14 cellular contexts compared by ENCODE assay signal in the genomic region with DNA sequence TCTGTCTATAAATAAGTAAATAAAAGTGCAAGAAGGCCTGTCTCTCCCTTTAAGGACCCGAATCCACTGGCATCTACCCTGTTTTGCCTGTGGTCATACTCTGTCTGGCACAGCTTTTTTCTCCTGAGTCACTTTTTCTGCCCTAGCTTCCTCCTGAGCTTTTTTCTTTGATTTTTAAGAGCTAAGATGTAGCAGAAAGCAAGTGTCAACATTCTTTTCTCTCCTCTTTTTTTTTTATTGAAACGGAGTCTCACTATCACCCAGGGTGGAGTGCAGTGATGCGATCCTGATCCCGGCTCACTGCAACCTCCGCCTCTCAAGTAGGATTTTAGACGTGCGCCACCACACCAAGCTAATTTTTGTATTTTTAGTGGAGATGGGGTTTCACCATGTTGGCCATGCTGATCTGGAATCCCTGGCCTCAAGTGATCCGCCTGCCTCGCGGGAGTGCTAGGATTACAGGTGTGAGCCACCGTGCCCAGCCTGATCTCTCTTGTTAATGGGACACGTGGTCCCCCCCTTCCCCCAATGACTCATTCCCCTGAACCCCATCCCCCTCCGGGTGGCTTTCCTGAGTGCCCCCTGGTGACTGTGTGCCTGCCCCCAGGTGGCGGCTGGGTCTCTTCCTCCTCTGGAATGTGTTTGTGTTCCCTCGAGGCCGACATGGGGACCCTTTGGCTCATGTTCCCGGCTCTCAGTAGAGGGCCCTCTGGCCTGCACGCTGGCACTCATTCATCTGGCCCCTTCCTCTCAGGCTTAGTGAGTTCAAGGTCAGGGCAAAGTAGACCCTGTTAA. TPM values are rescaled to one million over a fixed set of nuclear protein-coding genes. Genes with fewer than 3 reads are reported as not detected.
A peak's percentile ranks its signal among the peaks of the same experiment; 100 is the strongest.
DNase-seq lines count a peak whose midpoint lies in the region; ATAC-seq and TF ChIP-seq lines count a peak whose summit lies in the region.
"Had no signal": no experiment of that assay in that cellular context is flagged by ENCODE, and none has a peak within 500 bp of the region (broad histone marks: within the 10 kb centered on the region; RNA-seq: fewer than 3 reads in every experiment).

No MANE protein-coding gene starts in this region.

- H3K4me1 ChIP-seq in BE2C (peaks cover 13% of the 10 kb centered on the region), HUES6 (ENCODE audit: control insufficient read depth, insufficient read depth, low read length) (peaks cover 14% of the 10 kb centered on the region), right cardiac atrium (ENCODE audit: control insufficient read depth, insufficient read depth, low read length) (peaks cover 5% of the 10 kb centered on the region)
- H3K4me1 ChIP-seq: esophagus squamous epithelium had no signal

- peak; percentile 5; the same call in 1 of the 2 replicates for TF ChIP-seq CTCF in BE2C (IDR thresholded peaks at IDR 0.05; ENCODE audit: low read depth, low read length)

- ATAC-seq in right cardiac atrium: peak in 1 of 2 donors; percentile 24
- ATAC-seq in HG03045 (IDR thresholded peaks at IDR 0.05; ENCODE audit: unreplicated experiment): no peak
- no peak for ATAC-seq in GM21723 (IDR thresholded peaks at IDR 0.05; ENCODE audit: unreplicated experiment)
- ATAC-seq: T-cell had no signal

- no peaks in the 10 kb centered on the region for H3K27me3 ChIP-seq in BE2C
- no peaks in the 10 kb centered on the region for H3K27me3 ChIP-seq in HUES6 (ENCODE audit: control insufficient read depth, insufficient read depth, low read length)
- no peaks in the 10 kb centered on the region for H3K27me3 ChIP-seq in right cardiac atrium (ENCODE audit: control insufficient read depth, insufficient read depth)
- H3K27me3 ChIP-seq: esophagus squamous epithelium had no signal

- H3K27ac ChIP-seq in HUES6 (ENCODE audit: low read depth, low read length) (peak overlapping the region; percentile 50; the same call in 1 of the 2 replicates), right cardiac atrium (ENCODE audit: low read length) (peak overlapping the region; percentile 26)
- H3K27ac ChIP-seq: C4-2B, esophagus squamous epithelium had no signal

- H3K4me3 ChIP-seq in BE2C (ENCODE audit: low read depth, low read length) (no peak overlapping the region), HUES6 (ENCODE audit: low read depth, low read length) (no peak overlapping the region), right cardiac atrium (ENCODE audit: low read length) (no peak overlapping the region)
- H3K4me3 ChIP-seq: esophagus squamous epithelium had no signal

- H3K36me3 ChIP-seq in BE2C: peaks cover 58% of the 10 kb centered on the region
- peaks cover 58% of the 10 kb centered on the region for H3K36me3 ChIP-seq in HUES6 (ENCODE audit: control insufficient read depth, insufficient read depth, low read length)

- H3K9me3 ChIP-seq in BE2C (no peaks in the 10 kb centered on the region), HUES6 (ENCODE audit: control insufficient read depth, insufficient read depth, low read depth, low read length) (no peaks in the 10 kb centered on the region), right cardiac atrium (ENCODE audit: control insufficient read depth, low read length) (no peaks in the 10 kb centered on the region)
- H3K9me3 ChIP-seq: esophagus squamous epithelium had no signal

- WGBS in right cardiac atrium: 56% methylated on average over 18 of the region's 18 CpGs

- peak overlapping the region; percentile 42 for H3K9ac ChIP-seq in HUES6 (ENCODE audit: low read length)

- no peak for DNase-seq in BE2C
- DNase-seq in right cardiac atrium: peak in 1 of 3 donors; percentile 54
- no peak for DNase-seq in OCI-M1 (lab: John Stamatoyannopoulos, UW)
- DNase-seq: activated CD4-positive, alpha-beta T cell treated with anti-CD3 and anti-CD28 coated beads for 48 hours; activated gamma-delta T cell; central memory CD4-positive, alpha-beta T cell; esophagus squamous epithelium; T-cell had no signal

- intact Hi-C loops in right cardiac atrium (cut with DNase I): no loop called here

RNA-seq across cellular contexts. Expression of gene C16orf90, which starts 14.2 kb away (rescaled TPM):
- polyA plus RNA-seq in BE2C (2012; ENCODE audit: insufficient read depth, insufficient read length, low read depth): not detected
- not detected for total RNA-seq in right cardiac atrium
- not detected for polyA plus RNA-seq in right cardiac atrium
- total RNA-seq: esophagus squamous epithelium, OCI-LY7, renal cortical epithelial cell, T-cell had no signal

RNA-seq across cellular contexts. Expression of gene CLUAP1, which starts 19.7 kb away (rescaled TPM):
- 41.5 TPM for polyA plus RNA-seq in BE2C (2012; ENCODE audit: insufficient read depth, insufficient read length, low read depth)
- total RNA-seq in right cardiac atrium: 10 to 100 TPM; 16.8 to 22.2 (median 18.6) TPM
- polyA plus RNA-seq in right cardiac atrium: 8.5 TPM

RNA-seq across cellular contexts. Expression of gene NAA60, which starts 37.6 kb away (rescaled TPM):
- 77.0 TPM for polyA plus RNA-seq in BE2C (2012; ENCODE audit: insufficient read depth, insufficient read length, low read depth)
- 10 to 100 TPM; 40.7 to 51.5 (median 46.0) TPM for total RNA-seq in right cardiac atrium
- 50.9 TPM for polyA plus RNA-seq in right cardiac atrium

RNA-seq across cellular contexts. Expression of gene ZNF597, which starts 37.8 kb away (rescaled TPM):
- polyA plus RNA-seq in BE2C (2012; ENCODE audit: insufficient read depth, insufficient read length, low read depth): 3.9 TPM
- 1 to 10 TPM; 2.0 to 3.5 (median 2.2) TPM for total RNA-seq in right cardiac atrium
- 0.88 TPM for polyA plus RNA-seq in right cardiac atrium
